ENCODE assay signal across 9 cellular contexts in genomic region chr5:157602505-157602904, GRCh38. TPM values are rescaled to one million over a fixed set of nuclear protein-coding genes. Genes with fewer than 3 reads are reported as not detected.
A peak's percentile ranks its signal among the peaks of the same experiment; 100 is the strongest.
DNase-seq lines count a peak whose midpoint lies in the region; ATAC-seq lines count a peak whose summit lies in the region.
"Had no signal": no experiment of that assay in that cellular context is flagged by ENCODE, and none has a peak within 500 bp of the region (broad histone marks: within the 10 kb centered on the region; RNA-seq: fewer than 3 reads in every experiment).

No MANE protein-coding gene starts in this region.

- H3K36me3 Mint-ChIP-seq in T-helper 2 cell treated with Interferon-gamma antibody and Interleukin-4, amounts not matched to agents 5 μg/mL and 100 μg/mL, for 36 hours (ENCODE audit: low read depth) = peaks cover 8% of the 10 kb centered on the region

- no peak overlapping the region for H2AK5ac ChIP-seq in mesendoderm (ENCODE audit: low read length)

- H3K18ac ChIP-seq in mesendoderm (ENCODE audit: low read length) = no peak overlapping the region

- H3K9ac ChIP-seq in mesendoderm (ENCODE audit: low read length) = no peak overlapping the region

- no peak overlapping the region for H3K4me2 ChIP-seq in mesendoderm (ENCODE audit: low read length)

- H4K5ac ChIP-seq in mesendoderm (ENCODE audit: low read length) = no peak overlapping the region

- H3K23ac ChIP-seq in mesendoderm (ENCODE audit: low read length) = no peak overlapping the region

- H3K27ac ChIP-seq in mesendoderm (ENCODE audit: low read depth, low read length) = no peak overlapping the region

- H3K4ac ChIP-seq in mesendoderm (ENCODE audit: low read depth, low read length) = no peak overlapping the region

- H4K8ac ChIP-seq in mesendoderm (ENCODE audit: low read depth, low read length) = no peak overlapping the region

- no peaks in the 10 kb centered on the region for H3K79me1 ChIP-seq in mesendoderm (ENCODE audit: low read length)

- H3K4me1 ChIP-seq in mesendoderm (ENCODE audit: control insufficient read depth, low read depth, low read length) = no peaks in the 10 kb centered on the region

- no peaks in the 10 kb centered on the region for H3K79me2 ChIP-seq in mesendoderm (ENCODE audit: control insufficient read depth, insufficient read depth, low read length)

- H2BK5ac ChIP-seq in mesendoderm (ENCODE audit: low read length) = no peak overlapping the region

- peak; percentile 43 for ATAC-seq in GM19035 (IDR thresholded peaks at IDR 0.05; ENCODE audit: unreplicated experiment)
- ATAC-seq in HG03060 (IDR thresholded peaks at IDR 0.05; ENCODE audit: low read depth, unreplicated experiment) = peak; percentile 28

- H2BK15ac ChIP-seq in mesendoderm (replicated peaks; ENCODE audit: low read depth) = no peak overlapping the region

- H3K36me3 ChIP-seq in mesendoderm (ENCODE audit: control insufficient read depth, insufficient read depth, low read length) = no peaks in the 10 kb centered on the region

- peak; percentile 57 for DNase-seq in T-helper 2 cell treated with Interferon-gamma antibody and Interleukin-4, amounts not matched to agents 5 μg/mL and 100 μg/mL, for 36 hours (ENCODE audit: low spot score)
- peak; percentile 41 for DNase-seq in kidney tubule cell (ENCODE audit: low spot score)
- DNase-seq in cerebellum (ENCODE audit: low spot score) = no peak
- DNase-seq in mesendoderm = no peak
- DNase-seq in NCI-H1417 treated with DMSO at 0.1 percent for 48 hours (lab: John Stamatoyannopoulos, UW) = no peak
- DNase-seq in NCI-H1436 treated with DMSO at 0.1 percent for 48 hours (lab: John Stamatoyannopoulos, UW) = no peak

- H3K4me1 Mint-ChIP-seq in T-helper 2 cell treated with Interferon-gamma antibody and Interleukin-4, amounts not matched to agents 5 μg/mL and 100 μg/mL, for 36 hours (ENCODE audit: low read depth) = peaks cover 76% of the 10 kb centered on the region

- H3K27me3 Mint-ChIP-seq in T-helper 2 cell treated with Interferon-gamma antibody and Interleukin-4, amounts not matched to agents 5 μg/mL and 100 μg/mL, for 36 hours (ENCODE audit: low read depth) = no peaks in the 10 kb centered on the region

- no peak overlapping the region for H3K56ac ChIP-seq in mesendoderm (ENCODE audit: low read length)

- peak overlapping the region; percentile 69 for H3K4me3 Mint-ChIP-seq in T-helper 2 cell treated with Interferon-gamma antibody and Interleukin-4, amounts not matched to agents 5 μg/mL and 100 μg/mL, for 36 hours

- H3K27me3 ChIP-seq in mesendoderm (ENCODE audit: insufficient read depth, low read length, poor library complexity) = no peaks in the 10 kb centered on the region

- H3K4me3 ChIP-seq in mesendoderm (ENCODE audit: low read length) = no peak overlapping the region

- H3K27ac Mint-ChIP-seq in T-helper 2 cell treated with Interferon-gamma antibody and Interleukin-4, amounts not matched to agents 5 μg/mL and 100 μg/mL, for 36 hours = peak overlapping the region; percentile 91

- no peak overlapping the region for H2BK120ac ChIP-seq in mesendoderm (ENCODE audit: low read depth, low read length)

- peaks cover 4% of the 10 kb centered on the region for H3K9me3 Mint-ChIP-seq in T-helper 2 cell treated with Interferon-gamma antibody and Interleukin-4, amounts not matched to agents 5 μg/mL and 100 μg/mL, for 36 hours

- no CpG with 5 or more reads among the region's 4 CpGs for WGBS in mesendoderm (ENCODE audit: extremely low coverage, insufficient coverage, low lambda C conversion rate)

RNA-seq across cellular contexts. Expression of gene ADAM19, which starts 26.9 kb away (rescaled TPM):
- total RNA-seq in cerebellum = 11.8 TPM
- 126 TPM for polyA plus RNA-seq in mesendoderm (2013, experiment 1 of 2)
- polyA plus RNA-seq in mesendoderm (2013, experiment 2 of 2) = 123 TPM

RNA-seq across cellular contexts. Expression of gene SOX30, which starts 49.7 kb away (rescaled TPM):
- 0.18 TPM for total RNA-seq in cerebellum
- polyA plus RNA-seq in mesendoderm (2013, experiment 1 of 2) = 0.29 TPM
- 0.38 TPM for polyA plus RNA-seq in mesendoderm (2013, experiment 2 of 2)
- total RNA-seq: NCI-H460 had no signal

Comparison
In these comparisons a context has a peak if more than half of its experiments do, and no peak if none do; other contexts are left out.
1. DNase-seq: peak in T-helper 2 cell treated with Interferon-gamma antibody and Interleukin-4, amounts not matched to agents 5 μg/mL and 100 μg/mL, for 36 hours (single experiment) and kidney tubule cell (single experiment); none in cerebellum (single experiment), mesendoderm (single experiment), NCI-H1417 treated with DMSO at 0.1 percent for 48 hours (single experiment) and NCI-H1436 treated with DMSO at 0.1 percent for 48 hours (single experiment).